In genomic region chr1:37994886-37995566, GRCh38 we compare ENCODE assay signal across 9 cellular contexts. TPM values are rescaled to one million over a fixed set of nuclear protein-coding genes. Genes with fewer than 3 reads are reported as not detected.
A peak's percentile ranks its signal among the peaks of the same experiment; 100 is the strongest.
DNase-seq lines count a peak whose midpoint lies in the region; ATAC-seq, FAIRE-seq and TF ChIP-seq lines count a peak whose summit lies in the region.
"Had no signal": no experiment of that assay in that cellular context is flagged by ENCODE, and none has a peak within 500 bp of the region (broad histone marks: within the 10 kb centered on the region; RNA-seq: fewer than 3 reads in every experiment).

No MANE protein-coding gene starts in this region.

- H3K27me3 ChIP-seq in Peyer's patch (no peaks in the 10 kb centered on the region), esophagus (ENCODE audit: control insufficient read depth in 1 of 2, insufficient read depth in 2 of 2, low read length in 2 of 2) (no peaks in the 10 kb centered on the region)

- H3K36me3 ChIP-seq in Peyer's patch: no peaks in the 10 kb centered on the region
- peaks cover 0 to 4% of the 10 kb centered on the region in 2 donors for H3K36me3 ChIP-seq in esophagus (ENCODE audit: control insufficient read depth in 2 of 2, insufficient read depth in 2 of 2, low read length in 1 of 2)

- TF ChIP-seq CTCF in Peyer's patch (IDR thresholded peaks at IDR 0.05): no peak

- FAIRE-seq in GM12891 (lab: Jason Lieb, UNC): no peak

- no peak for DNase-seq in GM12891 (ENCODE audit: insufficient read length, low spot score)
- DNase-seq in Peyer's patch: no peak
- peak; percentile 65 for DNase-seq in posterior vena cava (ENCODE audit: low spot score)
- DNase-seq in SKM-1 treated with dmso at 0.1 percent for 144 hours (lab: John Stamatoyannopoulos, UW; ENCODE audit: unreplicated experiment): no peak
- DNase-seq in germinal center (ENCODE audit: low spot score): no peak
- DNase-seq: NCI-H1930 had no signal

- peak overlapping the region in 3 of 4 donors; percentile 55 to 84 (median 78) for H3K27ac ChIP-seq in Peyer's patch
- H3K27ac ChIP-seq in esophagus (ENCODE audit: low read depth in 2 of 2, low read length in 1 of 2): peak overlapping the region; percentile 90 to 91

- TF ChIP-seq POLR2A in GM12891 (IDR thresholded peaks at IDR 0.05; ENCODE audit: low read depth, low read length): no peak
- TF ChIP-seq POLR2A in Peyer's patch (IDR thresholded peaks at IDR 0.05): no peak

- H3K4me3 ChIP-seq in Peyer's patch (peak overlapping the region in 2 of 4 donors; percentile 57 to 59), esophagus (ENCODE audit: low read depth in 1 of 2, low read length in 2 of 2) (peak overlapping the region; percentile 6 to 61)

- ATAC-seq in GM18498 (IDR thresholded peaks at IDR 0.05; ENCODE audit: unreplicated experiment): no peak
- no peak for ATAC-seq in HG02588 (IDR thresholded peaks at IDR 0.05; ENCODE audit: unreplicated experiment)

- H3K4me1 ChIP-seq in Peyer's patch (peaks cover 0 to 43% (median 0%) of the 10 kb centered on the region in 4 donors), esophagus (ENCODE audit: control insufficient read depth in 2 of 2, insufficient read depth in 2 of 2, low read length in 1 of 2) (peaks cover 3 to 14% of the 10 kb centered on the region in 2 donors)

- WGBS in esophagus, 2 donors: 39 to 55% methylated on average over 11 of the region's 11 CpGs

- intact Hi-C loops in posterior vena cava (cut with DNase I): no loop called here

- H3K9me3 ChIP-seq in Peyer's patch (no peaks in the 10 kb centered on the region), esophagus (ENCODE audit: control insufficient read depth in 2 of 2, insufficient read depth in 1 of 2, low read depth in 1 of 2, low read length in 1 of 2) (no peaks in the 10 kb centered on the region)

TF ChIP-seq in GM12891, 5 proteins besides CTCF, POLR2A, EP300 and RAD21:
- TF ChIP-seq SPI1 (IDR thresholded peaks at IDR 0.05; ENCODE audit: low read depth, low read length): peak; percentile 46; the same call in 1 of the 2 replicates
- TF ChIP-seq TAF1 (IDR thresholded peaks at IDR 0.05; ENCODE audit: low read depth, low read length): no peak

RNA-seq across cellular contexts. Expression of gene SF3A3, which starts 5.2 kb away (rescaled TPM):
- 58.8 TPM for polyA plus RNA-seq in GM12891 (2012; ENCODE audit: low read depth, missing spikeins)
- total RNA-seq in Peyer's patch (100 to 1,000 TPM in 1 of 4 donors, 10 to 100 TPM in 3; 29.9 to 144 (median 36.0) TPM), posterior vena cava (10 to 100 TPM; 42.7 to 48.6 TPM)
- 10 to 100 TPM; 10.6 to 21.4 TPM for polyA plus RNA-seq in esophagus

RNA-seq across cellular contexts. Expression of gene FHL3, which starts 10.3 kb away (rescaled TPM):
- 13.2 TPM for polyA plus RNA-seq in GM12891 (2012; ENCODE audit: low read depth, missing spikeins)
- 10 to 100 TPM in 1 of 4 donors, 1 to 10 TPM in 3; 3.3 to 13.2 (median 4.9) TPM for total RNA-seq in Peyer's patch
- polyA plus RNA-seq in esophagus: 10 to 100 TPM in 1 of 2 donors, 1 to 10 TPM in 1; 8.3 to 13.7 TPM
- total RNA-seq in posterior vena cava: 10 to 100 TPM; 55.6 to 80.7 TPM

RNA-seq across cellular contexts. Expression of gene UTP11, which starts 17.5 kb away (rescaled TPM):
- 27.3 TPM for polyA plus RNA-seq in GM12891 (2012; ENCODE audit: low read depth, missing spikeins)
- total RNA-seq in Peyer's patch (10 to 100 TPM in 3 of 4 donors, 1 to 10 TPM in 1; 8.9 to 23.1 (median 18.8) TPM), posterior vena cava (10 to 100 TPM; 45.6 to 61.4 TPM)
- 10 to 100 TPM; 16.3 to 32.0 TPM for polyA plus RNA-seq in esophagus

RNA-seq across cellular contexts. Expression of gene INPP5B, which starts 48.2 kb away (rescaled TPM):
- 17.5 TPM for polyA plus RNA-seq in GM12891 (2012; ENCODE audit: low read depth, missing spikeins)
- total RNA-seq in Peyer's patch: 10 to 100 TPM; 24.7 to 56.9 (median 35.3) TPM
- polyA plus RNA-seq in esophagus: 1 to 10 TPM; 4.4 to 7.4 TPM
- 10 to 100 TPM; 28.9 to 31.2 TPM for total RNA-seq in posterior vena cava

RNA-seq across cellular contexts. Expression of gene POU3F1, which starts 51.6 kb away (rescaled TPM):
- polyA plus RNA-seq in GM12891 (2012; ENCODE audit: low read depth, missing spikeins): 0.05 TPM
- not detected for total RNA-seq in Peyer's patch
- polyA plus RNA-seq in esophagus: 1 to 10 TPM in 1 of 2 donors, under 1 TPM in 1; 0.22 to 1.4 TPM
- under 1 TPM; 0.28 to 0.29 TPM for total RNA-seq in posterior vena cava
